19 cellular contexts compared by ENCODE assay signal in genomic region chrY:7415157-7415633, GRCh38.
"Had no signal": no experiment of that assay in that cellular context is flagged by ENCODE, and none has a peak within 500 bp of the region (broad histone marks: within the 10 kb centered on the region; RNA-seq: fewer than 3 reads in every experiment).

No MANE protein-coding gene starts in this region.

- H3K36me3 ChIP-seq: left lung, ovary, sigmoid colon, upper lobe of right lung had no signal

- H3K27ac Mint-ChIP-seq: activated naive CD8-positive, alpha-beta T cell; effector memory CD8-positive, alpha-beta T cell had no signal

- H3K9me3 ChIP-seq: left lung, ovary, sigmoid colon, upper lobe of right lung had no signal

- H3K4me1 Mint-ChIP-seq: brain; central memory CD8-positive, alpha-beta T cell; neural crest cell had no signal

- H3K27me3 ChIP-seq: left lung, ovary, sigmoid colon, upper lobe of right lung had no signal

- H3K4me3 ChIP-seq: left lung, ovary, sigmoid colon, upper lobe of right lung had no signal

- H3K4me1 ChIP-seq: left lung, sigmoid colon, upper lobe of right lung had no signal

- H3K9me3 Mint-ChIP-seq: brain; effector memory CD8-positive, alpha-beta T cell; neural crest cell had no signal

- H3K36me3 Mint-ChIP-seq: activated naive CD8-positive, alpha-beta T cell; brain had no signal

- H3K27me3 Mint-ChIP-seq: activated naive CD8-positive, alpha-beta T cell; brain; central memory CD8-positive, alpha-beta T cell; effector memory CD8-positive, alpha-beta T cell had no signal

- H3K4me3 Mint-ChIP-seq: activated naive CD8-positive, alpha-beta T cell; brain; central memory CD8-positive, alpha-beta T cell; effector memory CD8-positive, alpha-beta T cell; neural crest cell had no signal

- DNase-seq: activated CD4-positive, alpha-beta T cell treated with anti-CD3 and anti-CD28 coated beads, Interleukin-2, amount 50 U/mL, for 48 hours; activated CD4-positive, CD25-positive, alpha-beta regulatory T cell treated with anti-CD3 and anti-CD28 coated beads, Interleukin-2, amount 50 U/mL, for 72 hours; activated gamma-delta T cell; activated T-cell treated with anti-CD3 and anti-CD28 coated beads, Interleukin-2, amount 50 U/mL, for 48 hours; amygdala; effector memory CD8-positive, alpha-beta T cell; head of caudate nucleus; left lung; mesenchymal stem cell; ovary; sigmoid colon; stimulated activated CD4-positive, alpha-beta T cell treated with anti-CD3 and anti-CD28 coated beads, Interleukin-2, amount 100 ng/mL, for 48 hours; stimulated activated naive CD4-positive, alpha-beta T cell treated with Interleukin-2 at 50 U/mL for 16 hours; upper lobe of right lung had no signal

- H3K27ac ChIP-seq: epithelial cell of prostate, left lung, ovary, sigmoid colon, upper lobe of right lung had no signal
